Comparison of ENCODE assay signal across 8 cellular contexts in the genomic region with DNA sequence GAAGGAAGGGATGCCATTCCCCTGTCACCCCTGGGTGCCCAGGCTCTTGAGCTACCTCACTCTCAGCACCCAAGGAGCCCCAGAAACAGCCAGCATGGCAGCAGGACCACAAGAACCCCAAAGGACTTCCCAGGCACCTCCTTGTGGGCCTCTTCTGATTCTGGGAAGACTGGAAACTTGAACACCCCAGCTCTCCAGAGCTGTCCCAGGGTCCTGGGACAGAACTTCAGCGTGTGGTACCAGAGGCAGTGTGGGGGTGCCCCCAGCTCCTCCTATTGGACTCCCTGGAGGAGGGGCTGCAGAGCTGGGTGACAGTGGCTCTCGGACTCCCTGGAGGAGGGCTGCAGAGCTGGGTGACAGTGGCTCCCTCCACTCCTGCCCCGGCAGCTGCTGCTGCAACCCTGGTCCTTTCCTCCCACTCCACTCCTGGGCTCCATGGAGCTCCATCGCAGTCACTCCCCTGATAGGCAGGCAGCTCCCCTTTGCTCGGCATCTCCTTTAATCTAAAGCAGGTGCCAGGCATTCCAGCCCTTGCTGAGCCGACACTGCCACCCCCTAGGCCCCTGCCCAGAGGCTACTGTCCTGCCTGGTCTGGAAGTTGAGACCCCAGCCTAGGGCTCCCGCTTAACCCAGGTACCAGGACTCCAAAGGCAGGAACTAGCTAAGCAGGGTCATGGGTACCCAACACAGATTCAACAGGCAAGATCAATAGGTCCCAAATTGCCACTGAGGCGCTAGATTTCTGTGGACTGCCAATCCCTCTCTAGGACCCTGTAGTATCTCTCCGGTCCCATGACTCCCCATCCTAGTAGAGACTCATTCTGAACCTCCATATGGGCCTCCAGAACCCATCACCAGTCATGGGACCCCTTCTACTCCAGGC. TPM values are rescaled to one million over a fixed set of nuclear protein-coding genes. Genes with fewer than 3 reads are reported as not detected.
DNase-seq lines count a peak whose midpoint lies in the region; ATAC-seq and TF ChIP-seq lines count a peak whose summit lies in the region.

No MANE protein-coding gene starts in this region.

- WGBS in mammary epithelial cell (ENCODE audit: low coverage, missing lambda C conversion rate), result 27% methylated on average over 9 of the region's 9 CpGs
- WGBS in tibial nerve, 2 donors, result 33 to 35% methylated on average over 9 of the region's 9 CpGs

- H3K4me2 ChIP-seq in mammary epithelial cell (ENCODE audit: insufficient read depth, low read depth, low read length), result peak overlapping the region; percentile 96

- no peaks in the 10 kb centered on the region for H3K36me3 ChIP-seq in mammary epithelial cell (ENCODE audit: insufficient read depth, low read length)
- H3K36me3 ChIP-seq in lower lobe of right lung, result no peaks in the 10 kb centered on the region
- no peaks in the 10 kb centered on the region for H3K36me3 ChIP-seq in tibial nerve

- dilution Hi-C loops in mammary epithelial cell (cut with HindIII; ENCODE audit: low sequenced_read_pairs), result no loop called here

- DNase-seq in activated CD8-positive, alpha-beta memory T cell treated with anti-CD3 and anti-CD28 coated beads for 24 hours, result peak; percentile 62
- DNase-seq in activated CD8-positive, alpha-beta memory T cell treated with anti-CD3 and anti-CD28 coated beads, Interleukin-2, amount 50 U/mL, for 4 hours, result no peak
- no peak for DNase-seq in mammary epithelial cell
- DNase-seq in lower lobe of right lung, result no peak
- no peak for DNase-seq in tibial nerve (ENCODE audit: low spot score in 2 of 2)
- no peak for DNase-seq in effector CD4-positive, alpha-beta T cell

- CTCF ChIA-PET in mammary epithelial cell (lab: Charles Lee; ENCODE audit: low non-redundant PET), result interaction anchor here (0.6 kb wide), 1 partner anchor 130 kb away, joined by 3 read pairs; no protein-coding TSS in a partner anchor

- H3K4me1 ChIP-seq in mammary epithelial cell (ENCODE audit: insufficient read depth, low read length) (peaks cover 72% of the 10 kb centered on the region), lower lobe of right lung (peaks cover 88% of the 10 kb centered on the region), tibial nerve (peaks cover 4 to 87% (median 67%) of the 10 kb centered on the region in 4 donors)

- H3K79me2 ChIP-seq in mammary epithelial cell (ENCODE audit: insufficient read depth, low read length), result peaks cover 80% of the 10 kb centered on the region

- in situ Hi-C loops in mammary epithelial cell (cut with MboI; ENCODE audit: low sequenced_read_pairs in 2 of 2), result no loop called here

- intact Hi-C loops in mammary epithelial cell (cut with micrococcal nuclease) (no loop called here), lower lobe of right lung (cut with DNase I) (no loop called here)

- no peak for TF ChIP-seq POLR2A in tibial nerve (IDR thresholded peaks at IDR 0.05)

- ATAC-seq in lower lobe of right lung (no peak), HG02973 (IDR thresholded peaks at IDR 0.05; ENCODE audit: unreplicated experiment) (no peak), GM19023 (IDR thresholded peaks at IDR 0.05; ENCODE audit: unreplicated experiment) (no peak)

- no peaks in the 10 kb centered on the region for H4K20me1 ChIP-seq in mammary epithelial cell (ENCODE audit: insufficient read depth, low read length)

- H3K27me3 ChIP-seq in mammary epithelial cell (ENCODE audit: insufficient read depth, low read length), result no peaks in the 10 kb centered on the region
- H3K27me3 ChIP-seq in lower lobe of right lung (ENCODE audit: low read depth), result no peaks in the 10 kb centered on the region
- H3K27me3 ChIP-seq in tibial nerve, result no peaks in the 10 kb centered on the region

- TF ChIP-seq CTCF in mammary epithelial cell (conservative IDR thresholded peaks at IDR 0.05 in 1 of 2, IDR thresholded peaks at IDR 0.05 in 1 of 2; ENCODE audit: extremely low read depth in 1 of 2, insufficient read depth in 1 of 2, low read depth in 1 of 2, low read length in 2 of 2), result no peak
- TF ChIP-seq CTCF in lower lobe of right lung (IDR thresholded peaks at IDR 0.05), result no peak
- no peak for TF ChIP-seq CTCF in tibial nerve (IDR thresholded peaks at IDR 0.05)

- H2AFZ ChIP-seq in mammary epithelial cell (ENCODE audit: low read depth, low read length), result no peak overlapping the region

- H3K4me3 ChIP-seq in mammary epithelial cell (replicated peaks in 1 of 3; ENCODE audit: insufficient read depth in 1 of 3, low read depth in 2 of 3, low read length in 3 of 3) (peak overlapping the region; percentile 94 to 100 (median 95)), lower lobe of right lung (peak overlapping the region; percentile 93), tibial nerve (peak overlapping the region; percentile 73 to 94 (median 87))

- no peak for TF ChIP-seq EP300 in tibial nerve (IDR thresholded peaks at IDR 0.05)

- no TSS peak for BruUV-seq in mammary epithelial cell (replicated peaks; lab: Mats Ljungman, UMichigan)

- H3K9me3 ChIP-seq in mammary epithelial cell (replicated peaks; ENCODE audit: insufficient read depth, low read length), result no peaks in the 10 kb centered on the region
- H3K9me3 ChIP-seq in lower lobe of right lung, result no peaks in the 10 kb centered on the region
- no peaks in the 10 kb centered on the region for H3K9me3 ChIP-seq in tibial nerve

- peak overlapping the region; percentile 79 for H3K27ac ChIP-seq in mammary epithelial cell (ENCODE audit: insufficient read depth, low read depth, low read length)
- peak overlapping the region; percentile 90 for H3K27ac ChIP-seq in lower lobe of right lung
- peak overlapping the region; percentile 88 to 97 (median 93) for H3K27ac ChIP-seq in tibial nerve

- H3K9ac ChIP-seq in mammary epithelial cell (ENCODE audit: insufficient read depth, low read length), result peak overlapping the region; percentile 92

RNA-seq across cellular contexts. Expression of a gene that starts 2.7 kb away (rescaled TPM):
- 100 to 1,000 TPM in 1 of 2 donors, 10 to 100 TPM in 1; 29.2 to 146 TPM for total RNA-seq in mammary epithelial cell
- polyA plus RNA-seq in mammary epithelial cell, result 20.5 TPM
- polyA minus RNA-seq in mammary epithelial cell, result 39.1 TPM
- 48.9 TPM for total RNA-seq in lower lobe of right lung
- 10 to 100 TPM; 15.7 to 36.0 (median 28.5) TPM for total RNA-seq in tibial nerve

RNA-seq across cellular contexts. Expression of a gene that starts 33.1 kb away (rescaled TPM):
- total RNA-seq in mammary epithelial cell (under 1 TPM in 1 of 2 donors, not detected in 1; 0.45 TPM), lower lobe of right lung (not detected), tibial nerve (not detected)
- 0.74 TPM for polyA plus RNA-seq in mammary epithelial cell
- not detected for polyA minus RNA-seq in mammary epithelial cell

RNA-seq across cellular contexts. Expression of a gene that starts 39.3 kb away (rescaled TPM):
- total RNA-seq in mammary epithelial cell (not detected), lower lobe of right lung (0.09 TPM), tibial nerve (not detected)
- polyA plus RNA-seq in mammary epithelial cell, result not detected
- polyA minus RNA-seq in mammary epithelial cell, result not detected

RNA-seq across cellular contexts. Expression of a gene that starts 48.6 kb away (rescaled TPM):
- total RNA-seq in mammary epithelial cell, result not detected
- polyA plus RNA-seq in mammary epithelial cell, result not detected
- polyA minus RNA-seq in mammary epithelial cell, result not detected
- not detected for total RNA-seq in lower lobe of right lung
- total RNA-seq in tibial nerve, result not detected
